In the genomic region with DNA sequence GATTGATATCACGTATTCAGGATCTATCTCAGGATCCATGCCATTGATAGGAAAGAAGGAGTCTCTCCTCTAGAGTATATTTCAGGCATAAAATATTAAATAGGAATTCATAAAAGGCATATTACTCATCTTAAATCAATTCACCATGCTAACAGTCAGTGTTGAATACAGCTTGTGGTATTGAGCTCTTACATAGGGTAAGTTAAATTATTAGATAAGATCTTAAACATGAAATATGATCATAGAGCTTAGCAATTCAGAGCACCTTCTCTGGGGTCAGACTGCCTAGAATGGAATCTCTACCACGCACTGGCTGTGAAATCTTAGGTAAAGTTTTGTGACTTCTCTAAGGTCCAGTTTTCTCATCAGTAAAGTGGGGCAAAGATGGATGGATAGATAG, we compare ENCODE assay signal across 21 cellular contexts. TPM values are rescaled to one million over a fixed set of nuclear protein-coding genes. Genes with fewer than 3 reads are reported as not detected.
DNase-seq lines count a peak whose midpoint lies in the region; ATAC-seq, FAIRE-seq and TF ChIP-seq lines count a peak whose summit lies in the region.
"Had no signal": no experiment of that assay in that cellular context is flagged by ENCODE, and none has a peak within 500 bp of the region (broad histone marks: within the 10 kb centered on the region; RNA-seq: fewer than 3 reads in every experiment).

No MANE protein-coding gene starts in this region.

- 65 to 78% methylated on average over 2 of the region's 2 CpGs for WGBS in pancreas, 2 donors
- WGBS in thyroid gland, 2 donors, result 93 to 95% methylated on average over 2 of the region's 2 CpGs

- H3K9me3 ChIP-seq in pancreas (no peaks in the 10 kb centered on the region), thyroid gland (no peaks in the 10 kb centered on the region)

- FAIRE-seq in pancreas (lab: Jason Lieb, UNC), result no peak
- FAIRE-seq: A204.1, GM12891, H54 had no signal

- intact Hi-C loops in pancreas (cut with DNase I) (no loop called here), thyroid gland (cut with DNase I) (no loop called here)

- H3K27ac Mint-ChIP-seq in natural killer cell treated with Interleukin-12 subunit alpha and Interleukin-12 subunit beta and Interleukin-15 and Interleukin-18, amount 100 ng/mL, for 72 hours, result no peak overlapping the region

- H3K4me3 Mint-ChIP-seq in natural killer cell treated with Interleukin-12 subunit alpha and Interleukin-12 subunit beta and Interleukin-15 and Interleukin-18, amount 100 ng/mL, for 72 hours, result no peak overlapping the region

- peaks cover 19 to 33% of the 10 kb centered on the region in 2 donors for H3K27me3 Mint-ChIP-seq in natural killer cell treated with Interleukin-12 subunit alpha and Interleukin-12 subunit beta and Interleukin-15 and Interleukin-18, amount 100 ng/mL, for 72 hours

- H3K4me1 Mint-ChIP-seq in natural killer cell treated with Interleukin-12 subunit alpha and Interleukin-12 subunit beta and Interleukin-15 and Interleukin-18, amount 100 ng/mL, for 72 hours (ENCODE audit: low read depth in 2 of 2), result peaks cover 0 to 5% of the 10 kb centered on the region in 2 donors

- peaks cover 4% of the 10 kb centered on the region for H3K36me3 Mint-ChIP-seq in natural killer cell treated with Interleukin-12 subunit alpha and Interleukin-12 subunit beta and Interleukin-15 and Interleukin-18, amount 100 ng/mL, for 72 hours

- H3K4me3 ChIP-seq in H7 (ENCODE audit: insufficient read depth, low read depth, low read length), result no peak overlapping the region
- H3K4me3 ChIP-seq in pancreas, result no peak overlapping the region
- no peak overlapping the region for H3K4me3 ChIP-seq in thyroid gland (replicated peaks in 1 of 3)
- H3K4me3 ChIP-seq: SJCRH30 had no signal

- H3K9me3 Mint-ChIP-seq in natural killer cell treated with Interleukin-12 subunit alpha and Interleukin-12 subunit beta and Interleukin-15 and Interleukin-18, amount 100 ng/mL, for 72 hours, result no peaks in the 10 kb centered on the region

- TF ChIP-seq POLR2A in thyroid gland (IDR thresholded peaks at IDR 0.05), result no peak

- H3K36me3 ChIP-seq in H7 (replicated peaks; ENCODE audit: control insufficient read depth, insufficient read depth, low read length) (no peaks in the 10 kb centered on the region), pancreas (no peaks in the 10 kb centered on the region), thyroid gland (no peaks in the 10 kb centered on the region)
- H3K36me3 ChIP-seq: SJCRH30 had no signal

- no peak overlapping the region for H3K27ac ChIP-seq in pancreas
- no peak overlapping the region for H3K27ac ChIP-seq in thyroid gland
- H3K27ac ChIP-seq: C4-2B, RWPE1, SJCRH30 had no signal

- no peaks in the 10 kb centered on the region for H3K27me3 ChIP-seq in H7 (ENCODE audit: control insufficient read depth, insufficient read depth, low read length)
- H3K27me3 ChIP-seq in pancreas, result no peaks in the 10 kb centered on the region
- H3K27me3 ChIP-seq in thyroid gland, result no peaks in the 10 kb centered on the region
- H3K27me3 ChIP-seq: SJCRH30 had no signal

- H3K4me1 ChIP-seq in pancreas (no peaks in the 10 kb centered on the region), thyroid gland (no peaks in the 10 kb centered on the region)

- DNase-seq in EL (peak; percentile 73), NCI-H226 (peak; percentile 36), amniotic stem cell (lab: John Stamatoyannopoulos, UW) (peak; percentile 21), non-pigmented ciliary epithelial cell (ENCODE audit: low read depth) (peak; percentile 60), H7 (no peak), pancreas (no peak), thyroid gland (no peak)
- DNase-seq in natural killer cell treated with Interleukin-12 subunit alpha and Interleukin-12 subunit beta and Interleukin-15 and Interleukin-18, amount 100 ng/mL, for 72 hours (ENCODE audit: low spot score), result no peak
- DNase-seq: DND-41, GF-D8, MV-4-11, NCI-H1417 treated with DMSO at 0.1 percent for 48 hours, NCI-H1930, NCI-H446 treated with DMSO at 0.1 percent for 48 hours, OCI-M1, SJCRH30 had no signal

- ATAC-seq in pancreas, result no peak
- no peak for ATAC-seq in natural killer cell treated with Interleukin-12 subunit alpha and Interleukin-12 subunit beta and Interleukin-15 and Interleukin-18, amount 100 ng/mL, for 72 hours

- TF ChIP-seq CTCF in pancreas (IDR thresholded peaks at IDR 0.05) (no peak), thyroid gland (IDR thresholded peaks at IDR 0.05) (no peak)

RNA-seq across cellular contexts. Expression of gene MARCHF10, which starts 20.8 kb away (rescaled TPM):
- total RNA-seq in H7 (2014; rRNA removed; shearing (Covaris generic)), result 0.03 and 0.41 TPM in 2 replicates
- total RNA-seq in pancreas (under 1 TPM in 3 of 6 donors, not detected in 3; 0.20 to 0.41 (median 0.23) TPM), thyroid gland (under 1 TPM in 2 of 4 donors, not detected in 2; 0.29 to 0.81 TPM)
- polyA plus RNA-seq in pancreas, result under 1 TPM; 0.42 to 0.77 TPM
- not detected for total RNA-seq in natural killer cell treated with Interleukin-12 subunit alpha and Interleukin-12 subunit beta and Interleukin-15 and Interleukin-18, amount 100 ng/mL, for 72 hours
- total RNA-seq: SJCRH30 had no signal

Comparison
In these comparisons a context has a peak if more than half of its experiments do, and no peak if none do; other contexts are left out.
1. DNase-seq: peak in EL (single experiment), NCI-H226 (single experiment), amniotic stem cell (single experiment) and non-pigmented ciliary epithelial cell (single experiment); none in H7 (single experiment), pancreas (0 of 6), thyroid gland (0 of 2) and natural killer cell treated with Interleukin-12 subunit alpha and Interleukin-12 subunit beta and Interleukin-15 and Interleukin-18, amount 100 ng/mL, for 72 hours (single experiment).